In genomic region chr15:101652098-101652782, GRCh38 we compare ENCODE assay signal across 8 cellular contexts. TPM values are rescaled to one million over a fixed set of nuclear protein-coding genes. Genes with fewer than 3 reads are reported as not detected.
DNase-seq lines count a peak whose midpoint lies in the region; ATAC-seq and TF ChIP-seq lines count a peak whose summit lies in the region.

TM2D3 (minus strand) TSS chr15:101652381; CDS start chr15:101652361, 20 bp downstream.

- peak within 1 kb of the TSS; percentile 98 to 100 for H3K27ac ChIP-seq in coronary artery

- peak within 1 kb of the TSS; percentile 75 for H3K4me3 ChIP-seq in BJ (ENCODE audit: low read depth, low read length)
- peak within 1 kb of the TSS; percentile 100 for H3K4me3 ChIP-seq in coronary artery

- no peaks in the 10 kb centered on the region for H3K27me3 ChIP-seq in BJ (ENCODE audit: control insufficient read depth, insufficient read depth, low read length)

- no peaks in the 10 kb centered on the region; the same call in 1 of the 2 replicates for H3K36me3 ChIP-seq in BJ (ENCODE audit: control insufficient read depth, insufficient read depth, low read length)

- POLR2A ChIA-PET in BJ (lab: Charles Lee), result interaction anchor here (0.8 kb wide), 1 partner anchor 25 kb away, joined by 3 read pairs; no protein-coding TSS in a partner anchor

- peak; percentile 71 for TF ChIP-seq CTCF in BJ (IDR thresholded peaks at IDR 0.05; ENCODE audit: insufficient read depth, low read depth, low read length)
- peak; percentile 78 for TF ChIP-seq CTCF in coronary artery (IDR thresholded peaks at IDR 0.05)

- ATAC-seq in HG03442 (IDR thresholded peaks at IDR 0.05; ENCODE audit: unreplicated experiment), result peak; percentile 84
- ATAC-seq in left lobe of liver, result peak; percentile 93

- DNase-seq in BJ (ENCODE audit: low read depth), result peak; percentile 56
- DNase-seq in GM19238 (ENCODE audit: insufficient read length, low spot score), result peak; percentile 84
- DNase-seq in NCI-H524 treated with DMSO at 0.1 percent for 48 hours (lab: John Stamatoyannopoulos, UW), result peak; percentile 53
- DNase-seq in activated CD4-positive, alpha-beta T cell treated with anti-CD3 and anti-CD28 coated beads for 48 hours, result peak; percentile 96
- peak; percentile 94 for DNase-seq in coronary artery (ENCODE audit: low spot score)
- DNase-seq in left lobe of liver (ENCODE audit: low spot score), result peak; percentile 93
- DNase-seq in stimulated activated CD4-positive, alpha-beta T cell treated with anti-CD3 and anti-CD28 coated beads, Interleukin-2, amount 100 ng/mL, for 4 hours (ENCODE audit: low read depth), result peak; percentile 92

- CTCF ChIA-PET in BJ (lab: Yijun Ruan, JAX), result interaction anchor here (0.5 to 1.5 kb wide), 7 partner anchors 10 to 391 kb away, joined by 3 to 5 read pairs (median 4); partner anchors contain the start of gene SNRPA1

RNA-seq across cellular contexts. Expression of gene TM2D3, which starts in this region (rescaled TPM):
- 34.7 and 43.8 TPM in 2 replicates for polyA plus RNA-seq in BJ (2011; rRNA removed)
- polyA minus RNA-seq in BJ (2011; rRNA and poly(A)+ RNA removed), result 26.7 and 36.4 TPM in 2 replicates
- 30.4 TPM for total RNA-seq in left lobe of liver

Comparison
In these comparisons a context has a peak if more than half of its experiments do, and no peak if none do; other contexts are left out.
1. Peak in every context shown above with its lines: DNase-seq, ATAC-seq, H3K4me3 ChIP-seq and H3K27ac ChIP-seq.